In genomic region chr20:29756664-29757063, GRCh38 we compare ENCODE assay signal across 25 cellular contexts.
"Had no signal": no experiment of that assay in that cellular context is flagged by ENCODE, and none has a peak within 500 bp of the region (broad histone marks: within the 10 kb centered on the region; RNA-seq: fewer than 3 reads in every experiment).

No MANE protein-coding gene starts in this region.

- H3K27me3 ChIP-seq: foreskin keratinocyte, hepatocyte had no signal

- H3K36me3 ChIP-seq: esophagus muscularis mucosa, gastroesophageal sphincter, heart left ventricle, left lung had no signal

- ATAC-seq: foreskin keratinocyte; gastroesophageal sphincter; heart left ventricle; left cardiac atrium; left lung; left ventricle myocardium superior; naive thymus-derived CD4-positive, alpha-beta T cell had no signal

- H3K4me2 ChIP-seq: hepatocyte had no signal

- H3K4me1 ChIP-seq: esophagus muscularis mucosa, foreskin keratinocyte, gastroesophageal sphincter, heart left ventricle, left lung had no signal

- DNase-seq: dermis blood vessel endothelial cell; dorsolateral prefrontal cortex; effector CD4-positive, alpha-beta T cell; effector memory CD4-positive, alpha-beta T cell; foreskin keratinocyte; heart left ventricle; hypothalamus; immature natural killer cell; islet precursor cell; left cardiac atrium; left ventricle myocardium superior; mammary epithelial cell; mesendoderm; midbrain; naive thymus-derived CD4-positive, alpha-beta T cell had no signal

- H3K9me3 ChIP-seq: heart left ventricle had no signal

- H3K27ac Mint-ChIP-seq: immature natural killer cell; memory B cell; naive thymus-derived CD4-positive, alpha-beta T cell had no signal

- H3K4me3 Mint-ChIP-seq: immature natural killer cell; memory B cell; naive thymus-derived CD4-positive, alpha-beta T cell had no signal

- H3K4me3 ChIP-seq: coronary artery, dorsolateral prefrontal cortex, esophagus muscularis mucosa, gastroesophageal sphincter, heart left ventricle, hepatocyte, left lung, lung had no signal

- H3K36me3 Mint-ChIP-seq: memory B cell had no signal

- H3K79me2 ChIP-seq: hepatocyte had no signal

- H2AFZ ChIP-seq: hepatocyte had no signal

- FAIRE-seq: colon, endothelial cell of umbilical vein, frontal cortex had no signal

- H3K27ac ChIP-seq: coronary artery, dorsolateral prefrontal cortex, esophagus muscularis mucosa, foreskin keratinocyte, gastroesophageal sphincter, heart left ventricle, hepatocyte, left lung had no signal
